Comparison of ENCODE assay signal across 7 cellular contexts in genomic region chr1:32702599-32703478, GRCh38. TPM values are rescaled to one million over a fixed set of nuclear protein-coding genes. Genes with fewer than 3 reads are reported as not detected.
DNase-seq lines count a peak whose midpoint lies in the region; ATAC-seq and TF ChIP-seq lines count a peak whose summit lies in the region.

Gene SYNC, minus strand, starts transcription at chr1:32702770. Its CDS starts 110 bp downstream, at chr1:32702660.

- peak within 1 kb of the TSS; percentile 78 for H3K27ac ChIP-seq in caudate nucleus (ENCODE audit: low read depth, low read length)

- no peaks in the 10 kb centered on the region for H3K27me3 ChIP-seq in skeletal muscle satellite cell (ENCODE audit: control insufficient read depth, insufficient read depth, low read length)

- H3K9ac ChIP-seq in skeletal muscle satellite cell (ENCODE audit: low read depth, low read length): peak within 1 kb of the TSS; percentile 97

- H3K4me1 ChIP-seq in skeletal muscle satellite cell (ENCODE audit: control insufficient read depth, insufficient read depth, low read length): peaks cover 30% of the 10 kb centered on the region

- peak within 1 kb of the TSS; percentile 76 for H3K4me3 ChIP-seq in skeletal muscle satellite cell (ENCODE audit: low read length)

- ATAC-seq in HG03342 (IDR thresholded peaks at IDR 0.05; ENCODE audit: unreplicated experiment): no peak

- no peaks in the 10 kb centered on the region for H3K36me3 ChIP-seq in skeletal muscle satellite cell (ENCODE audit: insufficient read depth, low read length)

- H3K4me2 ChIP-seq in skeletal muscle satellite cell (ENCODE audit: low read length): peak within 1 kb of the TSS; percentile 98

- H3K9me3 ChIP-seq in skeletal muscle satellite cell (replicated peaks; ENCODE audit: low read length): no peaks in the 10 kb centered on the region

- no peak for TF ChIP-seq CTCF in GM10266 (IDR thresholded peaks at IDR 0.05; ENCODE audit: control insufficient read depth, insufficient read depth, low read depth, missing control alignments)

- DNase-seq in GM10266 (ENCODE audit: extremely low spot score): peak; percentile 71
- peak; percentile 90 for DNase-seq in NCI-H226
- peak in 10 of 61 donors; percentile 18 to 84 (median 50) for DNase-seq in caudate nucleus (lab: John Stamatoyannopoulos, UW)
- peak; percentile 80 for DNase-seq in iPS-NIHi11 (ENCODE audit: low spot score)
- no peak for DNase-seq in effector CD4-positive, alpha-beta T cell

RNA-seq across cellular contexts. Expression of gene SYNC, which starts in this region (rescaled TPM):
- 7.4 and 22.9 TPM in 2 replicates for total RNA-seq in skeletal muscle satellite cell (2012; rRNA removed)
